ENCODE assay signal across 29 cellular contexts in genomic region chr4:36573441-36573840, GRCh38.
"Had no signal": no experiment of that assay in that cellular context is flagged by ENCODE, and none has a peak within 500 bp of the region (broad histone marks: within the 10 kb centered on the region; RNA-seq: fewer than 3 reads in every experiment).

No MANE protein-coding gene starts in this region.

- H3K27ac ChIP-seq: ascending aorta, breast epithelium, coronary artery, SJCRH30, SK-N-MC had no signal

- H3K4me3 ChIP-seq: ascending aorta, breast epithelium, coronary artery, SJCRH30, SK-N-MC had no signal

- H3K36me3 ChIP-seq: ascending aorta, breast epithelium, SJCRH30 had no signal

- H3K27me3 ChIP-seq: ascending aorta, breast epithelium, SJCRH30 had no signal

- DNase-seq: activated CD4-positive, alpha-beta T cell treated with anti-CD3 and anti-CD28 coated beads, Interleukin-2, amount 10 ng/mL, durations not matched to agents 24 days and 14 days; activated CD4-positive, alpha-beta T cell treated with anti-CD3 and anti-CD28 coated beads, Interleukin-2, amount 50 U/mL, for 4 hours; activated CD8-positive, alpha-beta T cell treated with anti-CD3 and anti-CD28 coated beads for 36 hours; activated effector memory CD4-positive, alpha-beta T cell treated with anti-CD3 and anti-CD28 coated beads, Interleukin-2, amount 50 U/mL, for 16 hours; activated naive CD4-positive, alpha-beta T cell; activated naive CD4-positive, alpha-beta T cell treated with anti-CD3 and anti-CD28 coated beads, Interleukin-2, amount 50 U/mL, for 16 hours; activated naive CD8-positive, alpha-beta T cell treated with anti-CD3 and anti-CD28 coated beads for 36 hours; activated T-cell treated with anti-CD3 and anti-CD28 coated beads, Interleukin-2, amount 50 U/mL, for 1 hour; activated T-cell treated with anti-CD3 and anti-CD28 coated beads, Interleukin-2, amount 50 U/mL, for 72 hours; amniotic stem cell; NCI-H1105; NCI-H1417 treated with DMSO at 0.1 percent for 48 hours; NCI-H187 treated with DMSO at 0.1 percent for 48 hours; NCI-H2081; NCI-H2171 treated with DMSO at 0.1 percent for 48 hours; NCI-H226; NCI-H446 treated with DMSO at 0.1 percent for 48 hours; NCI-H524; NCI-H69; NCI-H82; NK-92 treated with Interleukin-12 subunit alpha and Interleukin-12 subunit beta, amount 100 ng/mL, for 24 hours; SHP77; SJCRH30; T1000 had no signal

- H3K4me1 ChIP-seq: ascending aorta, breast epithelium, SJCRH30 had no signal

- ATAC-seq: activated CD8-positive, alpha-beta T cell treated with anti-CD3 and anti-CD28 coated beads for 36 hours; activated T-cell treated with anti-CD3 and anti-CD28 coated beads, Interleukin-2, amount 50 U/mL, for 72 hours; activated T-helper 17 cell treated with anti-CD3 and anti-CD28 coated beads, Interleukin-2, amount 50 U/mL, for 72 hours had no signal
